10 cellular contexts compared by ENCODE assay signal in the genomic region with DNA sequence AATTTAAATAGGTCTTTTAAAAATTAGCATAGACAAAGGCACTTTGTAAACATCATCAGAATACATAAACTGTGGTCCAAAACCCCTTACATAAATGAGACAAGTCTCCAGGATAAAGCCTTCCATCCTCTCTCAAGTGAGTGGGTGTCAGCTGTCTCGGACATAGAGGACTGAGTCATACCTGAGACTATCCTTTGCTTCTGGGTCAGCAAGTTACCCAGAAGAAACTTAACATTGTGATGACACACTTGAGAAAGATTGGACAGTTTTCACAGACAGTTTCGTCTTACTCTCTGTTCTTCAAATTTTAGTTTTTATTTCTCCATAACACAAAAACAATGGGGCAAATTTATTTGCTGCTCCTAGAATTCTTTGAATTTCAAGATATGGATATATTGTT.
DNase-seq lines count a peak whose midpoint lies in the region; ATAC-seq and TF ChIP-seq lines count a peak whose summit lies in the region.
"Had no signal": no experiment of that assay in that cellular context is flagged by ENCODE, and none has a peak within 500 bp of the region (broad histone marks: within the 10 kb centered on the region; RNA-seq: fewer than 3 reads in every experiment).

No MANE protein-coding gene starts in this region.

- no peaks in the 10 kb centered on the region for H3K4me1 Mint-ChIP-seq in natural killer cell

- H3K27ac ChIP-seq in stomach (peak overlapping the region in 1 of 5 donors; percentile 45), A673 (ENCODE audit: low read depth, low read length, poor library complexity, severe bottlenecking) (no peak overlapping the region)
- H3K27ac ChIP-seq: upper lobe of right lung had no signal

- no peak for TF ChIP-seq CTCF in fibroblast of mammary gland (conservative IDR thresholded peaks at IDR 0.05; ENCODE audit: control insufficient read depth, insufficient read depth, low read depth, low read length)
- TF ChIP-seq CTCF in stomach (IDR thresholded peaks at IDR 0.05): no peak
- TF ChIP-seq CTCF in natural killer cell (IDR thresholded peaks at IDR 0.05): no peak
- no peak for TF ChIP-seq CTCF in A673 (conservative IDR thresholded peaks at IDR 0.05; ENCODE audit: low read depth, low read length)

- ATAC-seq in GM21367 (IDR thresholded peaks at IDR 0.05; ENCODE audit: unreplicated experiment) (peak; percentile 84), HG03378 (IDR thresholded peaks at IDR 0.05; ENCODE audit: unreplicated experiment) (peak; percentile 88), natural killer cell (no peak)
- ATAC-seq: upper lobe of right lung had no signal

- no peak overlapping the region for H3K4me3 Mint-ChIP-seq in natural killer cell

- no peaks in the 10 kb centered on the region for H3K4me1 ChIP-seq in stomach
- no peaks in the 10 kb centered on the region for H3K4me1 ChIP-seq in A673 (ENCODE audit: insufficient read depth, low read length, poor library complexity, severe bottlenecking)

- TF ChIP-seq POLR2A in stomach (IDR thresholded peaks at IDR 0.05): no peak

- TF ChIP-seq EP300 in stomach (IDR thresholded peaks at IDR 0.05): no peak

- H3K36me3 Mint-ChIP-seq in natural killer cell: no peaks in the 10 kb centered on the region

- peak; percentile 52 for DNase-seq in ELR (ENCODE audit: low read depth)
- DNase-seq in fibroblast of mammary gland (ENCODE audit: low read depth): peak; percentile 88
- DNase-seq in NCI-H82 treated with DMSO at 0.1 percent for 48 hours (lab: John Stamatoyannopoulos, UW; ENCODE audit: unreplicated experiment): no peak
- no peak for DNase-seq in stomach
- no peak for DNase-seq in natural killer cell
- no peak for DNase-seq in A673 (ENCODE audit: low spot score)
- DNase-seq: NCI-H345, upper lobe of right lung had no signal

- H3K36me3 ChIP-seq in stomach (no peaks in the 10 kb centered on the region), A673 (ENCODE audit: insufficient read depth, low read length, poor library complexity, severe bottlenecking) (no peaks in the 10 kb centered on the region)
- H3K36me3 ChIP-seq: upper lobe of right lung had no signal

- no peaks in the 10 kb centered on the region for H3K27me3 Mint-ChIP-seq in natural killer cell (ENCODE audit: low read depth in 2 of 2)

- intact Hi-C loops in stomach (cut with DNase I; ENCODE audit: low total_unique reads) (no loop called here), natural killer cell (cut with micrococcal nuclease) (no loop called here), A673 (cut with micrococcal nuclease; ENCODE audit: unreplicated experiment) (no loop called here)

- peaks cover 2 to 5% of the 10 kb centered on the region in 2 donors for H3K9me3 Mint-ChIP-seq in natural killer cell

- no TSS peak for BruUV-seq in A673 (replicated peaks; lab: Mats Ljungman, UMichigan)

- H3K27ac Mint-ChIP-seq in natural killer cell: no peak overlapping the region

- CTCF ChIA-PET in A673 (lab: Charles Lee): no interaction called here

- H3K4me3 ChIP-seq in fibroblast of mammary gland (ENCODE audit: control insufficient read depth, low read depth, low read length): no peak overlapping the region
- H3K4me3 ChIP-seq in stomach: no peak overlapping the region
- no peak overlapping the region for H3K4me3 ChIP-seq in A673 (ENCODE audit: low read depth, low read length, poor library complexity, severe bottlenecking)
- H3K4me3 ChIP-seq: upper lobe of right lung had no signal

- H3K9me3 ChIP-seq in stomach: peaks cover 0 to 9% (median 7%) of the 10 kb centered on the region in 4 donors
- H3K9me3 ChIP-seq in A673 (ENCODE audit: low read depth, low read length, poor library complexity, severe bottlenecking): peaks cover 8% of the 10 kb centered on the region
- H3K9me3 ChIP-seq: upper lobe of right lung had no signal

- POLR2A ChIA-PET in A673 (lab: Charles Lee; ENCODE audit: low non-redundant PET): no interaction called here

- 42 to 79% (median 57%) methylated on average over 2 of the region's 2 CpGs for WGBS in stomach, 5 donors

- H3K27me3 ChIP-seq in stomach: no peaks in the 10 kb centered on the region
- H3K27me3 ChIP-seq in A673 (replicated peaks; ENCODE audit: insufficient read depth, low read depth, low read length, poor library complexity): peaks cover 4% of the 10 kb centered on the region
- H3K27me3 ChIP-seq: upper lobe of right lung had no signal

Comparison
In these comparisons a context has a peak if more than half of its experiments do, and no peak if none do; other contexts are left out.
1. DNase-seq: peak in ELR (single experiment) and fibroblast of mammary gland (single experiment); none in NCI-H82 treated with DMSO at 0.1 percent for 48 hours (single experiment), stomach (single experiment), natural killer cell (single experiment) and A673 (single experiment).
2. ATAC-seq: peak in GM21367 (single experiment) and HG03378 (single experiment); none in natural killer cell (0 of 3).